8 cellular contexts compared by ENCODE assay signal in the genomic region with DNA sequence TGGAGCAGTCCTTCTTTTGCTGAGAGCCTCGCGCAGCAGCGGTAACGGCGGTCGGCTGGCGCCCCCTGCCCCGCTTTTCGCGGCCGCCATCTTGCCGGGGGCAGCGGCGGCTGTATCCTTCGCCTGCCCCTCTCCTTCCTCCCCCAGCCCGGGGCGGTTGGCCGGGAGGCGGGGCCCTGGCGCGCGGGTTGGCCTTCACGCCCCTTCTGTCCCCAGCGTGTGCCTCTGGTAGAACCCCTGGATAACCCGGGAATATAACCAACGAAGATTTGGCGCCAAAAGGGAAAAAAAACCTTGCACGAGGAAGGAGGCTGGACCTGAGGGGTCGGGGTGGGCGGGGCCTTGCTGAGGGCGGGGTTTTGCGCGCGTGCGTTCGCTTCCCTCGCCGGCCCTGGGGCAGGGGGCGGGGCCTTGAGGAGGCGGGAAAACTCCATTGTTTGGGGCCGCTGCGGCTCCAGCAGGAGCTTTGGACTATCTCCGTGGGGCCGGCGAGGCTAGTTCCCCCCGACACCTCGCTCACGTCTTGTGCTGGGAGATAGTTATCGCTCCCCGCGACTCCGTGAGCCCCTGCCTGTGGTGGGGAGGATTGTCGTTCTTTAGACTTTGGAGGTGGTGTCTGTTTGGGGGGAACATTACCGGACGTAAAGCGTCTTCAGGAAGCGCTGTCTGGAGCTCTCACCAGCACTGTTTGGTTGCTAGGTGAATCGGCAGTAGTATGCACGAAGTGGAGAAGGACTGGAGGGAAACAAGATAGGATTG. TPM values are rescaled to one million over a fixed set of nuclear protein-coding genes. Genes with fewer than 3 reads are reported as not detected.
A peak's percentile ranks its signal among the peaks of the same experiment; 100 is the strongest.
DNase-seq lines count a peak whose midpoint lies in the region; ATAC-seq and TF ChIP-seq lines count a peak whose summit lies in the region.

No MANE protein-coding gene starts in this region.

- H3K27me3 ChIP-seq in heart right ventricle, result no peaks in the 10 kb centered on the region

- intact Hi-C loops in heart right ventricle (cut with DNase I) (loop anchor here in 4 of 10 donors (5.0 to 10.0 kb wide), 4 partner anchors 90 to 572 kb away; partner anchors contain the start of genes GPBP1L1 (in 2 of the 4), TMEM69 (in 2 of the 4), HECTD3 (in 1 of the 4) and UROD (in 1 of the 4)), posterior vena cava (cut with DNase I) (loop anchor here in 1 of 2 donors (1.0 kb wide), 1 partner anchor 12 kb away; no protein-coding TSS in a partner anchor)

- H3K9me3 ChIP-seq in heart right ventricle, result no peaks in the 10 kb centered on the region

- H3K9me3 Mint-ChIP-seq in type B pancreatic cell, result no peaks in the 10 kb centered on the region

- peaks cover 7% of the 10 kb centered on the region for H3K4me1 Mint-ChIP-seq in type B pancreatic cell (ENCODE audit: unreplicated experiment)

- 0 to 1% (median 1%) methylated on average over 47 to 59 of the region's 59 CpGs for WGBS in adipose tissue, 3 donors
- WGBS in heart right ventricle, 2 donors, result 0 to 1% methylated on average over 56 to 59 of the region's 59 CpGs

- H3K36me3 ChIP-seq in heart right ventricle, result no peaks in the 10 kb centered on the region

- H3K4me3 Mint-ChIP-seq in type B pancreatic cell, result peak overlapping the region; percentile 98

- peaks cover 4% of the 10 kb centered on the region for H3K36me3 Mint-ChIP-seq in type B pancreatic cell

- DNase-seq in GDM1 (lab: John Stamatoyannopoulos, UW), result peak; percentile 79
- peak; percentile 91 for DNase-seq in NCI-H146 (lab: John Stamatoyannopoulos, UW)
- peak; percentile 84 for DNase-seq in T follicular helper cell (ENCODE audit: low read depth)
- peak; percentile 89 to 90 for DNase-seq in heart right ventricle
- DNase-seq in posterior vena cava (ENCODE audit: low spot score), result peak; percentile 96
- DNase-seq in type B pancreatic cell (ENCODE audit: extremely low spot score, unreplicated experiment), result peak; percentile 94

- peak overlapping the region; percentile 100 for H3K27ac Mint-ChIP-seq in type B pancreatic cell

- no peaks in the 10 kb centered on the region for H3K27me3 Mint-ChIP-seq in type B pancreatic cell

- peaks cover 6 to 39% (median 20%) of the 10 kb centered on the region in 9 donors for H3K4me1 ChIP-seq in heart right ventricle

- ATAC-seq in HG02678 (IDR thresholded peaks at IDR 0.05; ENCODE audit: unreplicated experiment) (peak; percentile 38), heart right ventricle (peak; percentile 77 to 85 (median 82))

- H3K27ac ChIP-seq in adipose tissue (ENCODE audit: low read depth, low read length), result peak overlapping the region; percentile 14
- H3K27ac ChIP-seq in heart right ventricle, result peak overlapping the region; percentile 86 to 96 (median 94)

- TF ChIP-seq CTCF in heart right ventricle (IDR thresholded peaks at IDR 0.05) (peak in 1 of 9 donors; percentile 8), type B pancreatic cell (conservative IDR thresholded peaks at IDR 0.05) (peak; percentile 32)

- peak overlapping the region; percentile 80 to 100 (median 99) for H3K4me3 ChIP-seq in heart right ventricle

RNA-seq across cellular contexts. Expression of gene NASP, which starts 0.7 kb away (rescaled TPM):
- polyA plus RNA-seq in adipose tissue (100 to 1,000 TPM in 1 of 3 donors, 10 to 100 TPM in 2; 37.2 to 117 (median 92.1) TPM), heart right ventricle (100 to 1,000 TPM in 1 of 2 donors, 10 to 100 TPM in 1; 67.6 to 127 TPM)
- total RNA-seq in heart right ventricle (10 to 100 TPM; 26.6 to 49.1 (median 30.3) TPM), posterior vena cava (10 to 100 TPM; 36.7 to 45.5 TPM), type B pancreatic cell (ENCODE audit: low replicate concordance) (104 and 269 TPM in 2 replicates)

RNA-seq across cellular contexts. Expression of gene AKR1A1, which starts 33.9 kb away (rescaled TPM):
- polyA plus RNA-seq in adipose tissue (100 to 1,000 TPM; 108 to 162 (median 158) TPM), heart right ventricle (10 to 100 TPM; 67.4 to 91.8 TPM)
- total RNA-seq in heart right ventricle (10 to 100 TPM; 38.0 to 88.2 (median 44.3) TPM), posterior vena cava (100 to 1,000 TPM in 1 of 2 donors, 10 to 100 TPM in 1; 97.2 to 119 TPM), type B pancreatic cell (ENCODE audit: low replicate concordance) (179 and 185 TPM in 2 replicates)

RNA-seq across cellular contexts. Expression of gene CCDC17, which starts 39.3 kb away (rescaled TPM):
- polyA plus RNA-seq in adipose tissue, result 1 to 10 TPM in 1 of 3 donors, under 1 TPM in 2; 0.58 to 2.7 (median 0.77) TPM
- 1 to 10 TPM in 5 of 10 donors, under 1 TPM in 5; 0.64 to 1.7 (median 1.0) TPM for total RNA-seq in heart right ventricle
- polyA plus RNA-seq in heart right ventricle, result 1 to 10 TPM in 1 of 2 donors, under 1 TPM in 1; 0.62 to 5.0 TPM
- 1 to 10 TPM; 1.5 to 2.3 TPM for total RNA-seq in posterior vena cava
- 2.0 and 3.6 TPM in 2 replicates for total RNA-seq in type B pancreatic cell (ENCODE audit: low replicate concordance)

Comparison
In these comparisons a context has a peak if more than half of its experiments do, and no peak if none do; other contexts are left out.
1. Peak in every context shown above with its lines: DNase-seq, ATAC-seq, H3K4me3 ChIP-seq and H3K27ac ChIP-seq.